Comparison of ENCODE assay signal across 18 cellular contexts in genomic region chr2:120598416-120598815, GRCh38.
"Had no signal": no experiment of that assay in that cellular context is flagged by ENCODE, and none has a peak within 500 bp of the region (broad histone marks: within the 10 kb centered on the region; RNA-seq: fewer than 3 reads in every experiment).

No MANE protein-coding gene starts in this region.

- H3K4me1 ChIP-seq: uterus had no signal

- DNase-seq: activated T-cell treated with anti-CD3 and anti-CD28 coated beads, Interleukin-2, amount 50 U/mL, for 1 hour; brain microvascular endothelial cell; central memory CD4-positive, alpha-beta T cell; effector memory CD8-positive, alpha-beta T cell; head of caudate nucleus; hypothalamus; mesenchymal stem cell; naive B cell; stimulated activated CD4-positive, alpha-beta T cell treated with anti-CD3 and anti-CD28 coated beads, Interleukin-4, amount 100 ng/mL, for 4 hours; stimulated activated naive CD8-positive, alpha-beta T cell treated with anti-CD3 and anti-CD28 coated beads, Interleukin-15, Interleukin-2, amounts not matched to agents 100 U/mL and 50 U/mL, for 24 hours; T1000; tibial artery; uterus had no signal

- H3K36me3 ChIP-seq: ascending aorta, brain microvascular endothelial cell, tibial artery, uterus had no signal

- H3K27ac ChIP-seq: ascending aorta, brain microvascular endothelial cell, tibial artery had no signal

- H3K27me3 ChIP-seq: ascending aorta, brain microvascular endothelial cell, tibial artery, uterus had no signal

- H3K9me3 ChIP-seq: ascending aorta, tibial artery, uterus had no signal

- ATAC-seq: activated naive CD4-positive, alpha-beta T cell treated with anti-CD3 and anti-CD28 coated beads, Interleukin-2, amount 50 U/mL, for 72 hours; activated T-helper 17 cell treated with anti-CD3 and anti-CD28 coated beads, Interleukin-2, amount 50 U/mL, for 72 hours; effector memory CD8-positive, alpha-beta T cell; esophagus mucosa; stimulated activated naive CD8-positive, alpha-beta T cell treated with anti-CD3 and anti-CD28 coated beads, Interleukin-15, Interleukin-2, amounts not matched to agents 100 U/mL and 50 U/mL, for 24 hours; WTC11 had no signal

- H3K4me3 ChIP-seq: ascending aorta, tibial artery, uterus had no signal
